9 cellular contexts compared by ENCODE assay signal in the genomic region with DNA sequence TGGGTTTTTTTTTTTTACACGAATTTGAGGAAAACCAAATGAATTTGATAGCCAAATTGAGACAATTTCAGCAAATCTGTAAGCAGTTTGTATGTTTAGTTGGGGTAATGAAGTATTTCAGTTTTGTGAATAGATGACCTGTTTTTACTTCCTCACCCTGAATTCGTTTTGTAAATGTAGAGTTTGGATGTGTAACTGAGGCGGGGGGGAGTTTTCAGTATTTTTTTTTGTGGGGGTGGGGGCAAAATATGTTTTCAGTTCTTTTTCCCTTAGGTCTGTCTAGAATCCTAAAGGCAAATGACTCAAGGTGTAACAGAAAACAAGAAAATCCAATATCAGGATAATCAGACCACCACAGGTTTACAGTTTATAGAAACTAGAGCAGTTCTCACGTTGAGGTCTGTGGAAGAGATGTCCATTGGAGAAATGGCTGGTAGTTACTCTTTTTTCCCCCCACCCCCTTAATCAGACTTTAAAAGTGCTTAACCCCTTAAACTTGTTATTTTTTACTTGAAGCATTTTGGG. TPM values are rescaled to one million over a fixed set of nuclear protein-coding genes. Genes with fewer than 3 reads are reported as not detected.
DNase-seq lines count a peak whose midpoint lies in the region; ATAC-seq and TF ChIP-seq lines count a peak whose summit lies in the region.
"Had no signal": no experiment of that assay in that cellular context is flagged by ENCODE, and none has a peak within 500 bp of the region (broad histone marks: within the 10 kb centered on the region; RNA-seq: fewer than 3 reads in every experiment).

No MANE protein-coding gene starts in this region.

- TF ChIP-seq POLR2A in adrenal gland (IDR thresholded peaks at IDR 0.05): no peak
- TF ChIP-seq POLR2A in tibial nerve (IDR thresholded peaks at IDR 0.05): peak in 1 of 2 donors; percentile 32

- peak; percentile 49 for DNase-seq in SIG-M5 treated with dmso at 0.1 percent for 504 hours (lab: John Stamatoyannopoulos, UW; ENCODE audit: unreplicated experiment)
- DNase-seq in SIG-M5 (lab: John Stamatoyannopoulos, UW): no peak
- no peak for DNase-seq in adrenal gland
- DNase-seq in inferior parietal cortex (ENCODE audit: extremely low spot score): peak; percentile 48
- no peak for DNase-seq in tibial nerve (ENCODE audit: low spot score in 2 of 2)
- no peak for DNase-seq in left lobe of liver (ENCODE audit: low spot score)
- DNase-seq: activated naive CD8-positive, alpha-beta T cell treated with anti-CD3 and anti-CD28 coated beads for 36 hours had no signal

- TF ChIP-seq CTCF in adrenal gland (IDR thresholded peaks at IDR 0.05) (no peak), tibial nerve (IDR thresholded peaks at IDR 0.05) (no peak)

- 0% methylated on average over 4 of the region's 4 CpGs for WGBS in adrenal gland, 4 donors
- 0% methylated on average over 4 of the region's 4 CpGs for WGBS in tibial nerve, 2 donors

- peaks cover 0 to 60% of the 10 kb centered on the region in 2 donors for H3K36me3 ChIP-seq in adrenal gland (replicated peaks in 1 of 2)
- H3K36me3 ChIP-seq in tibial nerve: peaks cover 17 to 51% (median 34%) of the 10 kb centered on the region in 3 donors

- H3K4me1 ChIP-seq in adrenal gland (replicated peaks in 1 of 2) (peaks cover 18 to 25% of the 10 kb centered on the region in 2 donors), tibial nerve (peaks cover 0 to 24% (median 15%) of the 10 kb centered on the region in 4 donors)

- intact Hi-C loops in adrenal gland (cut with DNase I): no loop called here

- H3K9me3 ChIP-seq in adrenal gland (replicated peaks in 1 of 3) (no peaks in the 10 kb centered on the region), tibial nerve (no peaks in the 10 kb centered on the region)

- ATAC-seq in HG02623 (IDR thresholded peaks at IDR 0.05; ENCODE audit: unreplicated experiment): no peak
- ATAC-seq in GM18861 (IDR thresholded peaks at IDR 0.05; ENCODE audit: unreplicated experiment): no peak
- ATAC-seq in left lobe of liver: no peak

- no peak for TF ChIP-seq EP300 in tibial nerve (IDR thresholded peaks at IDR 0.05)

- H3K27ac ChIP-seq in adrenal gland (peak overlapping the region; percentile 93 to 99 (median 97)), tibial nerve (peak overlapping the region; percentile 93 to 99 (median 94))

- H3K27me3 ChIP-seq in adrenal gland (no peaks in the 10 kb centered on the region), tibial nerve (no peaks in the 10 kb centered on the region)

- H3K4me3 ChIP-seq in adrenal gland: peak overlapping the region; percentile 78 to 96 (median 90)
- peak overlapping the region; percentile 63 to 76 (median 70) for H3K4me3 ChIP-seq in tibial nerve

RNA-seq across cellular contexts. Expression of a gene that starts 2.2 kb away (rescaled TPM):
- total RNA-seq in adrenal gland (over 10,000 TPM in 5 of 8 donors, 1,000 to 10,000 TPM in 3; 5,921 to 17,143 (median 10,900) TPM), tibial nerve (over 10,000 TPM; 20,649 to 23,532 (median 22,230) TPM), left lobe of liver (2,761 TPM)
- 1,000 to 10,000 TPM in 1 of 3 donors, 100 to 1,000 TPM in 2; 237 to 9,519 (median 973) TPM for polyA plus RNA-seq in adrenal gland

RNA-seq across cellular contexts. Expression of a gene that starts 23.8 kb away (rescaled TPM):
- 100 to 1,000 TPM; 105 to 240 (median 145) TPM for total RNA-seq in adrenal gland
- 100 to 1,000 TPM in 2 of 3 donors, 10 to 100 TPM in 1; 52.3 to 395 (median 329) TPM for polyA plus RNA-seq in adrenal gland
- 100 to 1,000 TPM; 109 to 128 (median 112) TPM for total RNA-seq in tibial nerve
- total RNA-seq in left lobe of liver: 67.6 TPM

RNA-seq across cellular contexts. Expression of a gene that starts 57.1 kb away (rescaled TPM):
- total RNA-seq in adrenal gland (100 to 1,000 TPM in 7 of 8 donors, 10 to 100 TPM in 1; 70.9 to 362 (median 221) TPM), tibial nerve (100 to 1,000 TPM; 236 to 476 (median 386) TPM), left lobe of liver (42.3 TPM)
- polyA plus RNA-seq in adrenal gland: 100 to 1,000 TPM in 2 of 3 donors, 10 to 100 TPM in 1; 40.2 to 323 (median 265) TPM

Comparison
In these comparisons a context has a peak if more than half of its experiments do, and no peak if none do; other contexts are left out.
1. DNase-seq: peak in SIG-M5 treated with dmso at 0.1 percent for 504 hours (single experiment) and inferior parietal cortex (single experiment); none in SIG-M5 (single experiment), adrenal gland (0 of 7), tibial nerve (0 of 2) and left lobe of liver (single experiment).